ENCODE assay signal across 17 cellular contexts in the genomic region with DNA sequence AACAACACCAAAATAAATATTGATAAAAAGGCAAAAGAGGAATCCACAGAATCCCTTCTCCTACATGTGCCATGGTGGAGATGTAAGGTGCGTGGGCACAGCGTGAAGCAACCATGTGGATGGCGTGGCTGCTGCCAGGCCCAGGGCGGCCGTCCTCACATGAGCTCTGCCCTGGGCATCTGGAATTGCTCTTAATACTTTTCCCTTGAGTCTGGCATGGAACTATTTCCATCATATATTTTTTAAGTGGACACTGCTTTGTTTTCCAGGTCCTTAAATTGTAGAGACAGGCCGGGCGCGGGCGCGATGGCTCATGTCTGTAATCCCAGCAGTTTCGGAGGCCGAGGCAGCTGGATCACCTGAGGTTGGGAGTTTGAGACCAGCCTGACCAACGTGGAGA.
DNase-seq lines count a peak whose midpoint lies in the region; ATAC-seq and TF ChIP-seq lines count a peak whose summit lies in the region.
"Had no signal": no experiment of that assay in that cellular context is flagged by ENCODE, and none has a peak within 500 bp of the region (broad histone marks: within the 10 kb centered on the region; RNA-seq: fewer than 3 reads in every experiment).

No MANE protein-coding gene starts in this region.

- H3K27ac ChIP-seq in right atrium auricular region = no peak overlapping the region
- peak overlapping the region; percentile 3 for H3K27ac ChIP-seq in neural cell (ENCODE audit: low read length)
- no peak overlapping the region for H3K27ac ChIP-seq in CD8-positive, alpha-beta memory T cell (ENCODE audit: low read depth, low read length)
- H3K27ac ChIP-seq in ovary = no peak overlapping the region
- H3K27ac ChIP-seq: 22Rv1, A549, BLaER1 had no signal

- H3K9me3 ChIP-seq in right atrium auricular region = no peaks in the 10 kb centered on the region
- H3K9me3 ChIP-seq in neural cell (ENCODE audit: low read length) = no peaks in the 10 kb centered on the region
- no peaks in the 10 kb centered on the region for H3K9me3 ChIP-seq in CD8-positive, alpha-beta memory T cell (ENCODE audit: low read length)
- H3K9me3 ChIP-seq in ovary = no peaks in the 10 kb centered on the region
- H3K9me3 ChIP-seq: BE2C, Caco-2 had no signal

- H3K4me1 Mint-ChIP-seq in CD8-positive, alpha-beta memory T cell = no peaks in the 10 kb centered on the region
- H3K4me1 Mint-ChIP-seq: CD14-positive monocyte; CD4-positive, alpha-beta memory T cell; CD4-positive, CD25-positive, alpha-beta regulatory T cell had no signal

- intact Hi-C loops in Right ventricle myocardium inferior (cut with DNase I) (no loop called here), ovary (cut with DNase I) (no loop called here)

- H4K20me1 ChIP-seq in neural cell (ENCODE audit: insufficient read depth) = no peaks in the 10 kb centered on the region
- H4K20me1 ChIP-seq: BLaER1 had no signal

- TF ChIP-seq EP300 in neural cell (conservative IDR thresholded peaks at IDR 0.05; ENCODE audit: poor library complexity, severe bottlenecking) = no peak
- no peak for TF ChIP-seq EP300 in ovary (IDR thresholded peaks at IDR 0.05)

- no peak for TF ChIP-seq RAD21 in neural cell (conservative IDR thresholded peaks at IDR 0.05)

- H2AFZ ChIP-seq in neural cell (ENCODE audit: low read depth, low read length) = no peak overlapping the region

- 89 to 94% (median 90%) methylated on average over 13 of the region's 13 CpGs for WGBS in ovary, 3 donors

- no peak overlapping the region for H3K4me3 ChIP-seq in right atrium auricular region
- no peak overlapping the region for H3K4me3 ChIP-seq in neural cell (ENCODE audit: low read length)
- no peak overlapping the region for H3K4me3 ChIP-seq in CD8-positive, alpha-beta memory T cell (ENCODE audit: low read length)
- no peak overlapping the region for H3K4me3 ChIP-seq in ovary
- H3K4me3 ChIP-seq: A549, BLaER1 had no signal

- no peaks in the 10 kb centered on the region for H3K79me2 ChIP-seq in neural cell (replicated peaks; ENCODE audit: insufficient read depth, low read length)

- no peak overlapping the region for H3K4me3 Mint-ChIP-seq in CD8-positive, alpha-beta memory T cell
- H3K4me3 Mint-ChIP-seq: CD14-positive monocyte; CD4-positive, alpha-beta memory T cell; CD4-positive, CD25-positive, alpha-beta regulatory T cell had no signal

- H3K9me2 ChIP-seq in neural cell (ENCODE audit: insufficient read depth, low read length) = no peaks in the 10 kb centered on the region

- DNase-seq in Right ventricle myocardium inferior (ENCODE audit: missing footprints) (peak; percentile 65), right atrium auricular region (ENCODE audit: low spot score) (no peak), ovary (no peak)
- no peak for DNase-seq in CD8-positive, alpha-beta memory T cell
- DNase-seq: BE2C; C1 segment of cervical spinal cord; Caco-2; Calu3; CD4-positive, alpha-beta memory T cell; CD4-positive, CD25-positive, alpha-beta regulatory T cell; DMS79 treated with DMSO at 0.1 percent for 48 hours; GF-D8 had no signal

- H3K9ac ChIP-seq in neural cell (ENCODE audit: low read length) = no peak overlapping the region
- H3K9ac ChIP-seq: BLaER1 had no signal

- POLR2A ChIA-PET in CD8-positive, alpha-beta memory T cell (lab: Charles Lee) = no interaction called here

- CTCF ChIA-PET in CD8-positive, alpha-beta memory T cell (lab: Charles Lee) = no interaction called here

- TF ChIP-seq POLR2A in ovary (IDR thresholded peaks at IDR 0.05) = no peak

- no peak for ATAC-seq in Right ventricle myocardium inferior
- ATAC-seq: A549 had no signal

- H3K27me3 ChIP-seq in right atrium auricular region = no peaks in the 10 kb centered on the region
- H3K27me3 ChIP-seq in neural cell (ENCODE audit: insufficient read depth, low read depth, low read length) = no peaks in the 10 kb centered on the region
- H3K27me3 ChIP-seq in CD8-positive, alpha-beta memory T cell (ENCODE audit: insufficient read depth, low read length, poor library complexity, severe bottlenecking) = no peaks in the 10 kb centered on the region
- H3K27me3 ChIP-seq in ovary = no peaks in the 10 kb centered on the region
- H3K27me3 ChIP-seq: BE2C, BLaER1 had no signal

- H3K36me3 Mint-ChIP-seq in CD8-positive, alpha-beta memory T cell = no peaks in the 10 kb centered on the region
- H3K36me3 Mint-ChIP-seq: CD14-positive monocyte; CD4-positive, alpha-beta memory T cell; CD4-positive, CD25-positive, alpha-beta regulatory T cell had no signal

- no peak overlapping the region for H3K27ac Mint-ChIP-seq in CD8-positive, alpha-beta memory T cell
- H3K27ac Mint-ChIP-seq: CD4-positive, alpha-beta memory T cell; CD4-positive, CD25-positive, alpha-beta regulatory T cell had no signal

- no peaks in the 10 kb centered on the region for H3F3A ChIP-seq in neural cell (ENCODE audit: insufficient read depth, low read length, poor library complexity, severe bottlenecking)

- H3K4me2 ChIP-seq in neural cell (ENCODE audit: low read length) = no peak overlapping the region
- H3K4me2 ChIP-seq: A549, BLaER1 had no signal

- TF ChIP-seq CTCF in right atrium auricular region (IDR thresholded peaks at IDR 0.05) = no peak
- no peak for TF ChIP-seq CTCF in neural cell (IDR thresholded peaks at IDR 0.05; ENCODE audit: poor library complexity, severe bottlenecking)
- no peak for TF ChIP-seq CTCF in ovary (IDR thresholded peaks at IDR 0.05)

- H3K36me3 ChIP-seq in right atrium auricular region = no peaks in the 10 kb centered on the region
- no peaks in the 10 kb centered on the region for H3K36me3 ChIP-seq in neural cell (ENCODE audit: insufficient read depth, low read length)
- H3K36me3 ChIP-seq in CD8-positive, alpha-beta memory T cell (ENCODE audit: insufficient read depth, low read length) = no peaks in the 10 kb centered on the region
- H3K36me3 ChIP-seq in ovary = no peaks in the 10 kb centered on the region
- H3K36me3 ChIP-seq: BE2C, BLaER1 had no signal

- peaks cover 7 to 20% (median 13%) of the 10 kb centered on the region in 5 donors for H3K9me3 Mint-ChIP-seq in CD8-positive, alpha-beta memory T cell

- H3K4me1 ChIP-seq in right atrium auricular region (no peaks in the 10 kb centered on the region), ovary (ENCODE audit: insufficient read depth) (no peaks in the 10 kb centered on the region)
- H3K4me1 ChIP-seq in CD8-positive, alpha-beta memory T cell (ENCODE audit: insufficient read depth, low read length) = no peaks in the 10 kb centered on the region
- H3K4me1 ChIP-seq: A549, BE2C, Caco-2 had no signal

- H3K27me3 Mint-ChIP-seq in CD8-positive, alpha-beta memory T cell = no peaks in the 10 kb centered on the region
- H3K27me3 Mint-ChIP-seq: CD4-positive, alpha-beta memory T cell; CD4-positive, CD25-positive, alpha-beta regulatory T cell had no signal

TF ChIP-seq in neural cell, 6 proteins besides CTCF, POLR2A, EP300 and RAD21:
- TF ChIP-seq, protein P1, sequence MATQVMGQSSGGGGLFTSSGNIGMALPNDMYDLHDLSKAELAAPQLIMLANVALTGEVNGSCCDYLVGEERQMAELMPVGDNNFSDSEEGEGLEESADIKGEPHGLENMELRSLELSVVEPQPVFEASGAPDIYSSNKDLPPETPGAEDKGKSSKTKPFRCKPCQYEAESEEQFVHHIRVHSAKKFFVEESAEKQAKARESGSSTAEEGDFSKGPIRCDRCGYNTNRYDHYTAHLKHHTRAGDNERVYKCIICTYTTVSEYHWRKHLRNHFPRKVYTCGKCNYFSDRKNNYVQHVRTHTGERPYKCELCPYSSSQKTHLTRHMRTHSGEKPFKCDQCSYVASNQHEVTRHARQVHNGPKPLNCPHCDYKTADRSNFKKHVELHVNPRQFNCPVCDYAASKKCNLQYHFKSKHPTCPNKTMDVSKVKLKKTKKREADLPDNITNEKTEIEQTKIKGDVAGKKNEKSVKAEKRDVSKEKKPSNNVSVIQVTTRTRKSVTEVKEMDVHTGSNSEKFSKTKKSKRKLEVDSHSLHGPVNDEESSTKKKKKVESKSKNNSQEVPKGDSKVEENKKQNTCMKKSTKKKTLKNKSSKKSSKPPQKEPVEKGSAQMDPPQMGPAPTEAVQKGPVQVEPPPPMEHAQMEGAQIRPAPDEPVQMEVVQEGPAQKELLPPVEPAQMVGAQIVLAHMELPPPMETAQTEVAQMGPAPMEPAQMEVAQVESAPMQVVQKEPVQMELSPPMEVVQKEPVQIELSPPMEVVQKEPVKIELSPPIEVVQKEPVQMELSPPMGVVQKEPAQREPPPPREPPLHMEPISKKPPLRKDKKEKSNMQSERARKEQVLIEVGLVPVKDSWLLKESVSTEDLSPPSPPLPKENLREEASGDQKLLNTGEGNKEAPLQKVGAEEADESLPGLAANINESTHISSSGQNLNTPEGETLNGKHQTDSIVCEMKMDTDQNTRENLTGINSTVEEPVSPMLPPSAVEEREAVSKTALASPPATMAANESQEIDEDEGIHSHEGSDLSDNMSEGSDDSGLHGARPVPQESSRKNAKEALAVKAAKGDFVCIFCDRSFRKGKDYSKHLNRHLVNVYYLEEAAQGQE (IDR thresholded peaks at IDR 0.05; ENCODE audit: borderline replicate concordance) = no peak
- no peak for TF ChIP-seq EZH2 (IDR thresholded peaks at IDR 0.05; ENCODE audit: borderline replicate concordance, insufficient read depth, low read length, poor library complexity, severe bottlenecking)
- no peak for TF ChIP-seq POLR2AphosphoS5 (IDR thresholded peaks at IDR 0.05)
- no peak for TF ChIP-seq MXI1 (conservative IDR thresholded peaks at IDR 0.05; ENCODE audit: poor library complexity, severe bottlenecking)
- TF ChIP-seq TAF1 (IDR thresholded peaks at IDR 0.05; ENCODE audit: low read depth) = no peak
- no peak for TF ChIP-seq SMC3 (conservative IDR thresholded peaks at IDR 0.05; ENCODE audit: poor library complexity)
